ENCODE assay signal across 2 cellular contexts in the genomic region with DNA sequence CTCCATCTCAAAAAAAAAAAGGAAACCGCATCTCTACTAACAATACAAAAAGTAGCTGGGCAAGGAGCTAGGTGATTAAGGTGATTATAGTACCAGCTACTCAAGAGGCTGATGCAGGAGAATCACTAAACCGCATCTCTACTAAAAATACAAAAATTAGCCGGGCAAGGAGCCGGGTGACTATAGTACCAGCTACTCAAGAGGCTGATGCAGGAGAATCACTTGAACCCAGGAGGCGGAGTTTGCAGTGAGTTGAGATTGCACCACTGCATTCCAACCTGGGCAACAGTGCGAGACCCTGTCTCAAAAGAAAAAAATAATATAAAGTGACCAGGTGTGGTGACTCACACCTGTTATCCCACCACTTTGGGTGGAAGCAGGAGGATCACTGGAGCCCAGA. TPM values are rescaled to one million over a fixed set of nuclear protein-coding genes. Genes with fewer than 3 reads are reported as not detected.
"Had no signal": no experiment of that assay in that cellular context is flagged by ENCODE, and none has a peak within 500 bp of the region (broad histone marks: within the 10 kb centered on the region; RNA-seq: fewer than 3 reads in every experiment).

No MANE protein-coding gene starts in this region.

RNA-seq across cellular contexts. Expression of a gene that starts 5.6 kb away (rescaled TPM):
- total RNA-seq: G401, GM12878 had no signal
